Comparison of ENCODE assay signal across 8 cellular contexts in the genomic region with DNA sequence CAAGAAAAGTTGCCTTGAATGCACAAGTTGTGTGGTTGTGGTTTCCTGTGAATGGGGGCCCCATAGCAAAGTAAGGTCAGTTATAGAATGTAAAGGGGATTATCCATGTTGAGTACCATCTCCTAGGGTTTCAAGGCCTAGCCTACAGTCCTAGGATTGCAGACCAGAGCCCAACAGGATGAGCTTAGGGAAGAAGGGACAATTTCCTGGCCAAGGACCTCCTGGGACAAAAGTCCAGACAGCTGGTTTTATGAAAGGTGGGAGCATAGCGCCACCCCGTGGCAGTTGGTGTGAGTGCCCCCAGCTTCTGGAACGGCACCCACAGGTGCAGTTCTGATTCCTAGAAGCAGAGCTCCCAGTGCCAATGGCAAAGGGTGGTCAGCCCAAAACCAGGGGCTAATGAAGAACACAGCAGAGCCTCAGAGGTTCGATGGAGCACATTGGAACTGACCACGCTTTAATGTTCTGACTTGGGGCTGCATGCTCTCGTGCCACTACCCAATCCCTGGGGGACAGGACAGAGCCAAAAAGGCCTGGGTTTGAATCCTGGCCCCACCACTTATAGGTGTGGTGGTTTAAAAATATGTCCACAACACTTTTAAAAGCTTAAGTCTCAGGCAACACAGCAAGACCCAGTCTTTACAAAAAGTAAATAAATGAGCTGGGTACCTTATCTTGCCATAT. TPM values are rescaled to one million over a fixed set of nuclear protein-coding genes. Genes with fewer than 3 reads are reported as not detected.
DNase-seq lines count a peak whose midpoint lies in the region; ATAC-seq and TF ChIP-seq lines count a peak whose summit lies in the region.

No MANE protein-coding gene starts in this region.

- CTCF ChIA-PET in AG04450 (lab: Charles Lee): interaction anchor here (0.5 to 2.6 kb wide), 37 partner anchors 8 to 567 kb away, joined by 3 to 49 read pairs (median 4); partner anchors contain the start of gene CCL26

- H3K27ac ChIP-seq in AG04450 (ENCODE audit: low read depth, low read length): no peak overlapping the region

- no peak for ATAC-seq in HG02852 (IDR thresholded peaks at IDR 0.05; ENCODE audit: unreplicated experiment)

- POLR2A ChIA-PET in AG04450 (lab: Yijun Ruan, JAX): interaction anchor here (0.7 to 1.0 kb wide), 2 partner anchors 23 to 105 kb away, joined by 3 read pairs; partner anchors contain the start of gene POR

- DNase-seq in AG04450 (ENCODE audit: low read depth, low spot score) (peak; percentile 8), GM19238 (ENCODE audit: insufficient read length, low spot score) (peak; percentile 65), NCI-H2196 (lab: John Stamatoyannopoulos, UW; ENCODE audit: unreplicated experiment) (peak; percentile 78), ecto neural progenitor cell (ENCODE audit: low spot score) (peak; percentile 78), medulla oblongata (ENCODE audit: extremely low spot score) (peak; percentile 75)
- DNase-seq in activated CD4-positive, alpha-beta T cell treated with anti-CD3 and anti-CD28 coated beads, Interleukin-2, amount 50 U/mL, for 4 hours: peak; percentile 61 to 67
- peak; percentile 47 for DNase-seq in stimulated activated CD8-positive, alpha-beta memory T cell treated with anti-CD3 and anti-CD28 coated beads, Interleukin-15, amount 100 ng/mL, for 24 hours (ENCODE audit: low read depth)

- no peaks in the 10 kb centered on the region for H3K9me3 ChIP-seq in AG04450 (ENCODE audit: control insufficient read depth, insufficient read depth, low read length)

- no peak overlapping the region for H3K4me3 ChIP-seq in AG04450 (ENCODE audit: low read depth, low read length)

- no peaks in the 10 kb centered on the region for H3K27me3 ChIP-seq in AG04450 (ENCODE audit: control insufficient read depth, insufficient read depth, low read length)

- TF ChIP-seq CTCF in AG04450 (IDR thresholded peaks at IDR 0.05; ENCODE audit: low read depth, low read length): peak; percentile 93

RNA-seq across cellular contexts. Expression of gene TMEM120A, which starts 25.8 kb away (rescaled TPM):
- 46.3 and 59.1 TPM in 2 replicates for polyA plus RNA-seq in AG04450 (2011; rRNA removed)
- 61.0 and 64.2 TPM in 2 replicates for polyA minus RNA-seq in AG04450 (2011; rRNA and poly(A)+ RNA removed)

RNA-seq across cellular contexts. Expression of gene STYXL1, which starts 27.6 kb away (rescaled TPM):
- polyA plus RNA-seq in AG04450 (2011; rRNA removed): 67.5 and 77.0 TPM in 2 replicates
- polyA minus RNA-seq in AG04450 (2011; rRNA and poly(A)+ RNA removed): 34.9 and 36.6 TPM in 2 replicates

RNA-seq across cellular contexts. Expression of gene MDH2, which starts 27.7 kb away (rescaled TPM):
- 116 and 160 TPM in 2 replicates for polyA plus RNA-seq in AG04450 (2011; rRNA removed)
- 240 and 313 TPM in 2 replicates for polyA minus RNA-seq in AG04450 (2011; rRNA and poly(A)+ RNA removed)

Comparison
In these comparisons a context has a peak if more than half of its experiments do, and no peak if none do; other contexts are left out.
1. DNase-seq: peak in every context shown above with its lines; median percentile 78 in NCI-H2196; 78 in ecto neural progenitor cell; 75 in medulla oblongata; 65 in GM19238; 64 in activated CD4-positive, alpha-beta T cell treated with anti-CD3 and anti-CD28 coated beads, Interleukin-2, amount 50 U/mL, for 4 hours; 47 in stimulated activated CD8-positive, alpha-beta memory T cell treated with anti-CD3 and anti-CD28 coated beads, Interleukin-15, amount 100 ng/mL, for 24 hours; 8 in AG04450.